ENCODE assay signal across 2 cellular contexts in the genomic region with DNA sequence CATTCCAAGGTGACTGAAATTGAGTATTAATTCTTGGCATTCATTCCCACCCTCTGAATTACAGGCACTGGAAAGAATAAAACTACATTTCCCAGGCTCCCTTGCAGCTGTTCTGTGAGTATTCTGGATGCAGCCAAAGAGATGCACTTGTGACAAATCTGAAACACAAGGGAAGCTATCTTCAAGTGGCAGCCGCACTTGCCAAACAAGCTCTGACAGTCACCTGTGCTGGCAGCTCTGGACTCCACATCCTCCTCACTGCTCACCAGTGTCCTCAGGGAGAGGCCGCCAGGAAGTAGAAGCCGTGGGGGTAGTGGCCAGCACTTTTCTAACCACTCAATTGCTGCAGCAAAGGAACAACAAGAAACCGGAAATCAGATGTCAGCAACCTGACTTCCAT.
TF ChIP-seq lines count a peak whose summit lies in the region.

No MANE protein-coding gene starts in this region.

TF ChIP-seq in WTC11, 78 proteins besides CTCF, POLR2A, EP300 and RAD21 (continued from another document):
- TF ChIP-seq, protein P1, sequence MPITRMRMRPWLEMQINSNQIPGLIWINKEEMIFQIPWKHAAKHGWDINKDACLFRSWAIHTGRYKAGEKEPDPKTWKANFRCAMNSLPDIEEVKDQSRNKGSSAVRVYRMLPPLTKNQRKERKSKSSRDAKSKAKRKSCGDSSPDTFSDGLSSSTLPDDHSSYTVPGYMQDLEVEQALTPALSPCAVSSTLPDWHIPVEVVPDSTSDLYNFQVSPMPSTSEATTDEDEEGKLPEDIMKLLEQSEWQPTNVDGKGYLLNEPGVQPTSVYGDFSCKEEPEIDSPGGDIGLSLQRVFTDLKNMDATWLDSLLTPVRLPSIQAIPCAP (CRISPR knock-in tag; IDR thresholded peaks at IDR 0.05), result no peak
- TF ChIP-seq RELA (CRISPR knock-in tag; IDR thresholded peaks at IDR 0.05; ENCODE audit: borderline replicate concordance), result no peak
- no peak for TF ChIP-seq NR2C2 (CRISPR knock-in tag; IDR thresholded peaks at IDR 0.05)
- TF ChIP-seq, protein P2, sequence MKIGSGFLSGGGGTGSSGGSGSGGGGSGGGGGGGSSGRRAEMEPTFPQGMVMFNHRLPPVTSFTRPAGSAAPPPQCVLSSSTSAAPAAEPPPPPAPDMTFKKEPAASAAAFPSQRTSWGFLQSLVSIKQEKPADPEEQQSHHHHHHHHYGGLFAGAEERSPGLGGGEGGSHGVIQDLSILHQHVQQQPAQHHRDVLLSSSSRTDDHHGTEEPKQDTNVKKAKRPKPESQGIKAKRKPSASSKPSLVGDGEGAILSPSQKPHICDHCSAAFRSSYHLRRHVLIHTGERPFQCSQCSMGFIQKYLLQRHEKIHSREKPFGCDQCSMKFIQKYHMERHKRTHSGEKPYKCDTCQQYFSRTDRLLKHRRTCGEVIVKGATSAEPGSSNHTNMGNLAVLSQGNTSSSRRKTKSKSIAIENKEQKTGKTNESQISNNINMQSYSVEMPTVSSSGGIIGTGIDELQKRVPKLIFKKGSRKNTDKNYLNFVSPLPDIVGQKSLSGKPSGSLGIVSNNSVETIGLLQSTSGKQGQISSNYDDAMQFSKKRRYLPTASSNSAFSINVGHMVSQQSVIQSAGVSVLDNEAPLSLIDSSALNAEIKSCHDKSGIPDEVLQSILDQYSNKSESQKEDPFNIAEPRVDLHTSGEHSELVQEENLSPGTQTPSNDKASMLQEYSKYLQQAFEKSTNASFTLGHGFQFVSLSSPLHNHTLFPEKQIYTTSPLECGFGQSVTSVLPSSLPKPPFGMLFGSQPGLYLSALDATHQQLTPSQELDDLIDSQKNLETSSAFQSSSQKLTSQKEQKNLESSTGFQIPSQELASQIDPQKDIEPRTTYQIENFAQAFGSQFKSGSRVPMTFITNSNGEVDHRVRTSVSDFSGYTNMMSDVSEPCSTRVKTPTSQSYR (CRISPR knock-in tag; IDR thresholded peaks at IDR 0.05), result no peak
- TF ChIP-seq MXD4 (CRISPR knock-in tag; IDR thresholded peaks at IDR 0.05; ENCODE audit: borderline replicate concordance), result no peak
- TF ChIP-seq, protein P3, sequence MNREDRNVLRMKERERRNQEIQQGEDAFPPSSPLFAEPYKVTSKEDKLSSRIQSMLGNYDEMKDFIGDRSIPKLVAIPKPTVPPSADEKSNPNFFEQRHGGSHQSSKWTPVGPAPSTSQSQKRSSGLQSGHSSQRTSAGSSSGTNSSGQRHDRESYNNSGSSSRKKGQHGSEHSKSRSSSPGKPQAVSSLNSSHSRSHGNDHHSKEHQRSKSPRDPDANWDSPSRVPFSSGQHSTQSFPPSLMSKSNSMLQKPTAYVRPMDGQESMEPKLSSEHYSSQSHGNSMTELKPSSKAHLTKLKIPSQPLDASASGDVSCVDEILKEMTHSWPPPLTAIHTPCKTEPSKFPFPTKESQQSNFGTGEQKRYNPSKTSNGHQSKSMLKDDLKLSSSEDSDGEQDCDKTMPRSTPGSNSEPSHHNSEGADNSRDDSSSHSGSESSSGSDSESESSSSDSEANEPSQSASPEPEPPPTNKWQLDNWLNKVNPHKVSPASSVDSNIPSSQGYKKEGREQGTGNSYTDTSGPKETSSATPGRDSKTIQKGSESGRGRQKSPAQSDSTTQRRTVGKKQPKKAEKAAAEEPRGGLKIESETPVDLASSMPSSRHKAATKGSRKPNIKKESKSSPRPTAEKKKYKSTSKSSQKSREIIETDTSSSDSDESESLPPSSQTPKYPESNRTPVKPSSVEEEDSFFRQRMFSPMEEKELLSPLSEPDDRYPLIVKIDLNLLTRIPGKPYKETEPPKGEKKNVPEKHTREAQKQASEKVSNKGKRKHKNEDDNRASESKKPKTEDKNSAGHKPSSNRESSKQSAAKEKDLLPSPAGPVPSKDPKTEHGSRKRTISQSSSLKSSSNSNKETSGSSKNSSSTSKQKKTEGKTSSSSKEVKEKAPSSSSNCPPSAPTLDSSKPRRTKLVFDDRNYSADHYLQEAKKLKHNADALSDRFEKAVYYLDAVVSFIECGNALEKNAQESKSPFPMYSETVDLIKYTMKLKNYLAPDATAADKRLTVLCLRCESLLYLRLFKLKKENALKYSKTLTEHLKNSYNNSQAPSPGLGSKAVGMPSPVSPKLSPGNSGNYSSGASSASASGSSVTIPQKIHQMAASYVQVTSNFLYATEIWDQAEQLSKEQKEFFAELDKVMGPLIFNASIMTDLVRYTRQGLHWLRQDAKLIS (CRISPR knock-in tag; IDR thresholded peaks at IDR 0.05; ENCODE audit: borderline replicate concordance), result no peak

TF ChIP-seq in HepG2, 621 proteins besides CTCF, POLR2A, EP300 and RAD21 (continued from another document):
- TF ChIP-seq, protein P3 (CRISPR knock-in tag; IDR thresholded peaks at IDR 0.05), result no peak
- TF ChIP-seq, protein P4, sequence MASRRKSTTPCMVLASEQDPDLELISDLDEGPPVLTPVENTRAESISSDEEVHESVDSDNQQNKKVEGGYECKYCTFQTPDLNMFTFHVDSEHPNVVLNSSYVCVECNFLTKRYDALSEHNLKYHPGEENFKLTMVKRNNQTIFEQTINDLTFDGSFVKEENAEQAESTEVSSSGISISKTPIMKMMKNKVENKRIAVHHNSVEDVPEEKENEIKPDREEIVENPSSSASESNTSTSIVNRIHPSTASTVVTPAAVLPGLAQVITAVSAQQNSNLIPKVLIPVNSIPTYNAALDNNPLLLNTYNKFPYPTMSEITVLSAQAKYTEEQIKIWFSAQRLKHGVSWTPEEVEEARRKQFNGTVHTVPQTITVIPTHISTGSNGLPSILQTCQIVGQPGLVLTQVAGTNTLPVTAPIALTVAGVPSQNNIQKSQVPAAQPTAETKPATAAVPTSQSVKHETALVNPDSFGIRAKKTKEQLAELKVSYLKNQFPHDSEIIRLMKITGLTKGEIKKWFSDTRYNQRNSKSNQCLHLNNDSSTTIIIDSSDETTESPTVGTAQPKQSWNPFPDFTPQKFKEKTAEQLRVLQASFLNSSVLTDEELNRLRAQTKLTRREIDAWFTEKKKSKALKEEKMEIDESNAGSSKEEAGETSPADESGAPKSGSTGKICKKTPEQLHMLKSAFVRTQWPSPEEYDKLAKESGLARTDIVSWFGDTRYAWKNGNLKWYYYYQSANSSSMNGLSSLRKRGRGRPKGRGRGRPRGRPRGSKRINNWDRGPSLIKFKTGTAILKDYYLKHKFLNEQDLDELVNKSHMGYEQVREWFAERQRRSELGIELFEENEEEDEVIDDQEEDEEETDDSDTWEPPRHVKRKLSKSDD (CRISPR knock-in tag; IDR thresholded peaks at IDR 0.05; ENCODE audit: low read depth), result no peak
- TF ChIP-seq THAP11 (CRISPR knock-in tag; IDR thresholded peaks at IDR 0.05), result peak; percentile 90
- no peak for TF ChIP-seq KDM4B (CRISPR knock-in tag; IDR thresholded peaks at IDR 0.05)
